1 cellular context compared by ENCODE assay signal in genomic region chr1:196709889-196710288, GRCh38. TPM values are rescaled to one million over a fixed set of nuclear protein-coding genes. Genes with fewer than 3 reads are reported as not detected.
"Had no signal": no experiment of that assay in that cellular context is flagged by ENCODE, and none has a peak within 500 bp of the region (broad histone marks: within the 10 kb centered on the region; RNA-seq: fewer than 3 reads in every experiment).

No MANE protein-coding gene starts in this region.

RNA-seq across cellular contexts. Expression of gene CFH, which starts 58.0 kb away (rescaled TPM):
- total RNA-seq: OCI-LY7 had no signal
